In the genomic region with DNA sequence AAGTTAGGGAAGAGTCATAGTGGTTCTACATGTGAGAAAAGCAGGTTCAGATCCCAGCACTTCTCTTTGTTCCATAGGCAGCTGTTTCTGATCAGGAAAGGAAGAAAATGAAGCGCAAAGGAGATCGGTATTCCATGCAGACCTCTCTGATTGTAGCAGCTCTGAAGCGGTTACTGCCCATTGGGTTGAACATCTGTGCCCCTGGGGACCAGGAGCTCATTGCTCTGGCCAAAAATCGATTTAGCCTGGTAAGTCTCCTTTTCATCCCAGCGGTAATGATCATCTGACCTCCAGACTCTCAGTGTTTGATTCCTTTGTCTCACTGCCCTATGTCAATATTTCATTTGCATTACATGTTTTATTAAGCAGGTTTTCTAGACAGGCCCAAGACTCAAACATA, we compare ENCODE assay signal across 29 cellular contexts.
"Had no signal": no experiment of that assay in that cellular context is flagged by ENCODE, and none has a peak within 500 bp of the region (broad histone marks: within the 10 kb centered on the region; RNA-seq: fewer than 3 reads in every experiment).

No MANE protein-coding gene starts in this region.

- H3K27me3 ChIP-seq: adrenal gland, body of pancreas, gastroesophageal sphincter, suprapubic skin, tibial artery, upper lobe of right lung had no signal

- H3K9me3 Mint-ChIP-seq: activated naive CD8-positive, alpha-beta T cell treated with anti-CD3 and anti-CD28 coated beads for 36 hours; activated T-helper 1 cell treated with anti-CD3 and anti-CD28 coated beads, Interleukin-12 subunit alpha, Interleukin-12 subunit beta, Interleukin-2, Interleukin-4 antibody, amounts not matched to agents 30 ng/mL and 10 ng/mL and 1 ng/mL, durations not matched to agents 14 hours and 24 hours and 36 hours had no signal

- ATAC-seq: activated CD4-positive, CD25-positive, alpha-beta regulatory T cell treated with anti-CD3 and anti-CD28 coated beads, Interleukin-2, amount 50 U/mL, for 24 hours; body of pancreas; effector memory CD8-positive, alpha-beta T cell; gastroesophageal sphincter; left colon; right cardiac atrium; stimulated activated naive B cell treated with anti-CD40 and anti-IgM and Interleukin-4, amounts not matched to agents 10 μg/mL and 1 μg/mL and 100 μg/mL, for 72 hours; upper lobe of right lung had no signal

- H3K9me3 ChIP-seq: adrenal gland, body of pancreas, gastroesophageal sphincter, suprapubic skin, tibial artery, upper lobe of right lung had no signal

- H3K36me3 ChIP-seq: adrenal gland, suprapubic skin, upper lobe of right lung, WERI-Rb-1 had no signal

- H3K36me3 Mint-ChIP-seq: activated naive CD8-positive, alpha-beta T cell treated with anti-CD3 and anti-CD28 coated beads for 36 hours; stimulated activated naive B cell treated with anti-CD40 and anti-IgM and Interleukin-4, amounts not matched to agents 10 μg/mL and 1 μg/mL and 100 μg/mL, for 72 hours had no signal

- H3K4me1 ChIP-seq: adrenal gland, body of pancreas, gastroesophageal sphincter, suprapubic skin, tibial artery, upper lobe of right lung had no signal

- H3K4me3 Mint-ChIP-seq: activated naive CD4-positive, alpha-beta T cell treated with anti-CD3 and anti-CD28 coated beads for 36 hours; activated naive CD8-positive, alpha-beta T cell treated with anti-CD3 and anti-CD28 coated beads for 36 hours; activated T-helper 1 cell treated with anti-CD3 and anti-CD28 coated beads, Interleukin-12 subunit alpha, Interleukin-12 subunit beta, Interleukin-2, Interleukin-4 antibody, amounts not matched to agents 30 ng/mL and 10 ng/mL and 1 ng/mL, durations not matched to agents 14 hours and 24 hours and 36 hours; effector memory CD8-positive, alpha-beta T cell; nephron; stimulated activated naive B cell treated with anti-CD40 and anti-IgM and Interleukin-4, amounts not matched to agents 10 μg/mL and 1 μg/mL and 100 μg/mL, for 72 hours had no signal

- H3K4me3 ChIP-seq: adrenal gland, body of pancreas, gastroesophageal sphincter, suprapubic skin, tibial artery, upper lobe of right lung had no signal

- H3K27ac Mint-ChIP-seq: activated naive CD4-positive, alpha-beta T cell treated with anti-CD3 and anti-CD28 coated beads for 36 hours; activated naive CD8-positive, alpha-beta T cell treated with anti-CD3 and anti-CD28 coated beads for 36 hours; activated T-helper 1 cell treated with anti-CD3 and anti-CD28 coated beads, Interleukin-12 subunit alpha, Interleukin-12 subunit beta, Interleukin-2, Interleukin-4 antibody, amounts not matched to agents 30 ng/mL and 10 ng/mL and 1 ng/mL, durations not matched to agents 14 hours and 24 hours and 36 hours; effector memory CD8-positive, alpha-beta T cell; nephron; stimulated activated naive B cell treated with anti-CD40 and anti-IgM and Interleukin-4, amounts not matched to agents 10 μg/mL and 1 μg/mL and 100 μg/mL, for 72 hours had no signal

- DNase-seq: activated CD4-positive, alpha-beta T cell treated with anti-CD3 and anti-CD28 coated beads for 48 hours; activated CD4-positive, alpha-beta T cell treated with anti-CD3 and anti-CD28 coated beads, Interleukin-2, amount 50 U/mL, for 48 hours; activated CD8-positive, alpha-beta memory T cell treated with anti-CD3 and anti-CD28 coated beads, Interleukin-2, amount 50 U/mL, for 4 hours; activated effector memory CD4-positive, alpha-beta T cell treated with anti-CD3 and anti-CD28 coated beads, Interleukin-2, amount 50 U/mL, for 16 hours; activated naive CD4-positive, alpha-beta T cell treated with anti-CD3 and anti-CD28 coated beads for 36 hours; activated naive CD8-positive, alpha-beta T cell treated with anti-CD3 and anti-CD28 coated beads for 36 hours; activated T-cell treated with anti-CD3 and anti-CD28 coated beads, Interleukin-2, amount 50 U/mL, for 1 hour; adrenal gland; aorta; body of pancreas; effector memory CD8-positive, alpha-beta T cell; head of caudate nucleus; hippocampal formation; left colon; mammary epithelial cell; nucleus accumbens; right cardiac atrium; stimulated activated CD4-positive, alpha-beta T cell treated with anti-CD3 and anti-CD28 coated beads, Interleukin-15, amount 100 ng/mL, for 24 hours; stimulated activated CD4-positive, alpha-beta T cell treated with anti-CD3 and anti-CD28 coated beads, Interleukin-2, amount 100 ng/mL, for 24 hours; stimulated activated naive B cell treated with anti-CD40 and anti-IgM and Interleukin-4, amounts not matched to agents 10 μg/mL and 1 μg/mL and 100 μg/mL, for 72 hours; T-helper 9 cell; tibial artery; upper lobe of right lung; WERI-Rb-1 had no signal

- H3K27me3 Mint-ChIP-seq: activated naive CD8-positive, alpha-beta T cell treated with anti-CD3 and anti-CD28 coated beads for 36 hours; effector memory CD8-positive, alpha-beta T cell; stimulated activated naive B cell treated with anti-CD40 and anti-IgM and Interleukin-4, amounts not matched to agents 10 μg/mL and 1 μg/mL and 100 μg/mL, for 72 hours had no signal

- H3K4me1 Mint-ChIP-seq: activated naive CD8-positive, alpha-beta T cell treated with anti-CD3 and anti-CD28 coated beads for 36 hours; nephron; stimulated activated naive B cell treated with anti-CD40 and anti-IgM and Interleukin-4, amounts not matched to agents 10 μg/mL and 1 μg/mL and 100 μg/mL, for 72 hours had no signal
